In the genomic region with DNA sequence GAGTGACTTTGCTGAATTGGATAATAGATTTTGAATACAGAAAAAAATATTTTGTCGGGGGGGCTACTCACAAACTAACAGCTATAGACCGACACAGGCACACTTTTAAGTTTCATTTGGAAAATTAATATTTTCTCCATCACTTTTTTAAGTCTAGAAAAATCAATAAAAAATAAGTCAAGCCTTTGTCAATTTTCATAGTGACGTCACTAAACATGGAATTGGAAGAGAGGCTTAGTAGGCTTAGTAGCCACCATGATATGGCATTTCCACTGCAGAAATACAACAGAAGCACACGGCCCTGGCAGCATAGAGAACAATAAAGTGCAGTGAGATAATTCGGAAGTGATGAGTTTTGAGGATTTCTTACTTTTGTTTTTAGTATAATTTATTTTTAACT, we compare ENCODE assay signal across 2 cellular contexts.
TF ChIP-seq lines count a peak whose summit lies in the region.

No MANE protein-coding gene starts in this region.

TF ChIP-seq in HepG2, 621 proteins besides CTCF, POLR2A, EP300 and RAD21 (continued from another document):
- TF ChIP-seq CREB1 (IDR thresholded peaks at IDR 0.05) (peak; percentile 93), CREB1 (CRISPR knock-in tag; IDR thresholded peaks at IDR 0.05) (no peak), ATF7 (IDR thresholded peaks at IDR 0.05) (peak; percentile 85), ATF7 (CRISPR knock-in tag; IDR thresholded peaks at IDR 0.05) (no peak)

TF ChIP-seq in K562, 482 proteins besides CTCF, POLR2A, EP300 and RAD21:
- TF ChIP-seq ATF3 (IDR thresholded peaks at IDR 0.05) (peak; percentile 20; the same call in 1 of the 2 replicates), ATF3 (CRISPR knock-in tag; conservative IDR thresholded peaks at IDR 0.05) (no peak), ZNF444 (CRISPR knock-in tag; IDR thresholded peaks at IDR 0.05) (no peak), ATF1 (CRISPR knock-in tag; IDR thresholded peaks at IDR 0.05) (no peak), ATF1 (tag; IDR thresholded peaks at IDR 0.05) (peak; percentile 40; the same call in 1 of the 2 replicates)
